38 cellular contexts compared by ENCODE assay signal in the genomic region with DNA sequence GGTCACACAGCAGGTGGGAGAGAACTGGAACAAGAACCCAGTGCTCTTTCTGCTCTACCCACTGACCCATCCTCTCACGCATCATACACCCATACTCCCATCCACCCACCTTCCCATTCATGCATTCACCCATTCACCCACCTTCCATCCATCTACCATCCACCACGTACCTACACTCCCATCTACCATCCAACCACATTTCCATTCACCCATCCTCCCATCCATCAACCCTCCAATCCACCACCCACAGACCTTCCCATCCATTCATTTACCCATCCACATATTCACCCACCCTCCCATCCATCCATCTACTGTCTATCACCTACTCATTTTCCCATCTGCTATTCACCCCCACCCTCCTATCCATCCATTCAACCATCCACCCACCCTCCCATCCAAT. TPM values are rescaled to one million over a fixed set of nuclear protein-coding genes. Genes with fewer than 3 reads are reported as not detected.
"Had no signal": no experiment of that assay in that cellular context is flagged by ENCODE, and none has a peak within 500 bp of the region (broad histone marks: within the 10 kb centered on the region; RNA-seq: fewer than 3 reads in every experiment).

No MANE protein-coding gene starts in this region.

- H3K9me3 ChIP-seq: MG63 had no signal

- H3K27me3 ChIP-seq: MG63 had no signal

- DNase-seq: Karpas-422, Kasumi-1, MG63, MM.1S, MV-4-11, NCI-H1048, NCI-H1092, NCI-H1092 treated with DMSO at 0.1 percent for 48 hours, NCI-H1105, NCI-H1105 treated with DMSO at 0.1 percent for 48 hours, NCI-H1417, NCI-H1417 treated with DMSO at 0.1 percent for 48 hours, NCI-H1436, NCI-H1436 treated with DMSO at 0.1 percent for 48 hours, NCI-H146, NCI-H1694, NCI-H1694 treated with DMSO at 0.1 percent for 48 hours, NCI-H187, NCI-H187 treated with DMSO at 0.1 percent for 48 hours, NCI-H1930, NCI-H2029, NCI-H2029 treated with DMSO at 0.1 percent for 48 hours, NCI-H2081, NCI-H2107, NCI-H2171, NCI-H2171 treated with DMSO at 0.1 percent for 48 hours, NCI-H2227 treated with DMSO at 0.1 percent for 48 hours, NCI-H226, NCI-H345, NCI-H446, NCI-H446 treated with DMSO at 0.1 percent for 48 hours, NCI-H510A, NCI-H510A treated with DMSO at 0.1 percent for 48 hours, NCI-H524 had no signal

- H3K36me3 ChIP-seq: MG63 had no signal

- H3K4me3 ChIP-seq: MG63 had no signal

RNA-seq across cellular contexts. Expression of gene RSPO4, which starts 17.2 kb away (rescaled TPM):
- total RNA-seq: LHCN-M2, M059J, MCF 10A, NCI-H460 had no signal
